Comparison of ENCODE assay signal across 14 cellular contexts in genomic region chr3:25587526-25587925, GRCh38.
DNase-seq lines count a peak whose midpoint lies in the region; ATAC-seq and TF ChIP-seq lines count a peak whose summit lies in the region.
"Had no signal": no experiment of that assay in that cellular context is flagged by ENCODE, and none has a peak within 500 bp of the region (broad histone marks: within the 10 kb centered on the region; RNA-seq: fewer than 3 reads in every experiment).

No MANE protein-coding gene starts in this region.

- H3K27ac ChIP-seq in smooth muscle cell (ENCODE audit: low read depth) (peak overlapping the region; percentile 77), Peyer's patch (no peak overlapping the region), thyroid gland (no peak overlapping the region)

- no peaks in the 10 kb centered on the region for H3K27me3 ChIP-seq in smooth muscle cell (ENCODE audit: low read depth)
- H3K27me3 ChIP-seq in Peyer's patch = no peaks in the 10 kb centered on the region
- no peaks in the 10 kb centered on the region for H3K27me3 ChIP-seq in thyroid gland

- H3F3A ChIP-seq in smooth muscle cell (ENCODE audit: low read depth) = peaks cover 29% of the 10 kb centered on the region

- TF ChIP-seq CTCF in smooth muscle cell (IDR thresholded peaks at IDR 0.05; ENCODE audit: borderline replicate concordance, insufficient read depth, poor library complexity, severe bottlenecking) (no peak), Peyer's patch (IDR thresholded peaks at IDR 0.05) (no peak), thyroid gland (IDR thresholded peaks at IDR 0.05) (no peak)

- H3K9me3 Mint-ChIP-seq in central memory CD8-positive, alpha-beta T cell = no peaks in the 10 kb centered on the region

- no peaks in the 10 kb centered on the region for H4K20me1 ChIP-seq in smooth muscle cell (ENCODE audit: low read depth)

- no peak overlapping the region for H3K4me3 Mint-ChIP-seq in central memory CD8-positive, alpha-beta T cell
- H3K4me3 Mint-ChIP-seq: CD8-positive, alpha-beta memory T cell had no signal

- H3K27me3 Mint-ChIP-seq in central memory CD8-positive, alpha-beta T cell = peaks cover 23% of the 10 kb centered on the region

- peak overlapping the region; percentile 21 for H3K27ac Mint-ChIP-seq in central memory CD8-positive, alpha-beta T cell (ENCODE audit: low read depth)
- H3K27ac Mint-ChIP-seq: CD8-positive, alpha-beta memory T cell had no signal

- WGBS in smooth muscle cell (ENCODE audit: low lambda C conversion rate) = 78% methylated on average over 5 of the region's 5 CpGs
- WGBS in thyroid gland, 2 donors = 79 to 87% methylated on average over 5 of the region's 5 CpGs

- no peaks in the 10 kb centered on the region for H3K4me1 Mint-ChIP-seq in central memory CD8-positive, alpha-beta T cell
- H3K4me1 Mint-ChIP-seq: CD8-positive, alpha-beta memory T cell had no signal

- no peak overlapping the region for H3K9ac ChIP-seq in smooth muscle cell (ENCODE audit: low read depth)

- intact Hi-C loops in thyroid gland (cut with DNase I) = loop anchor here (10.0 kb wide), 1 partner anchor 563 kb away; no protein-coding TSS in a partner anchor

- H3K4me3 ChIP-seq in smooth muscle cell = no peak overlapping the region
- no peak overlapping the region for H3K4me3 ChIP-seq in Peyer's patch
- no peak overlapping the region for H3K4me3 ChIP-seq in thyroid gland (replicated peaks in 1 of 3)

- H3K36me3 ChIP-seq in smooth muscle cell (ENCODE audit: low read depth) (no peaks in the 10 kb centered on the region), Peyer's patch (no peaks in the 10 kb centered on the region), thyroid gland (no peaks in the 10 kb centered on the region)

- H3K36me3 Mint-ChIP-seq in central memory CD8-positive, alpha-beta T cell (ENCODE audit: insufficient read depth) = no peaks in the 10 kb centered on the region
- H3K36me3 Mint-ChIP-seq: CD8-positive, alpha-beta memory T cell had no signal

- H3K4me2 ChIP-seq in smooth muscle cell = no peak overlapping the region

- H3K9me3 ChIP-seq in smooth muscle cell (replicated peaks; ENCODE audit: low read depth) (no peaks in the 10 kb centered on the region), Peyer's patch (no peaks in the 10 kb centered on the region), thyroid gland (no peaks in the 10 kb centered on the region)

- DNase-seq in amniotic epithelial cell (ENCODE audit: low read depth) (peak; percentile 72), iris pigment epithelial cell (ENCODE audit: low read depth) (peak; percentile 77), smooth muscle cell (lab: John Stamatoyannopoulos, UW; ENCODE audit: unreplicated experiment) (no peak), Peyer's patch (no peak), thyroid gland (no peak), DMS153 (lab: John Stamatoyannopoulos, UW) (no peak)
- no peak for DNase-seq in central memory CD8-positive, alpha-beta T cell (ENCODE audit: low spot score in 2 of 2)
- DNase-seq: CD8-positive, alpha-beta memory T cell; DMS 273 treated with DMSO at 0.1 percent for 48 hours; H7; Karpas-422; NCI-H2029; NCI-H510A had no signal

- peaks cover 6% of the 10 kb centered on the region for H3K79me2 ChIP-seq in smooth muscle cell (ENCODE audit: low read depth)

- no peak overlapping the region for H2AFZ ChIP-seq in smooth muscle cell (ENCODE audit: low read depth)

- H3K4me1 ChIP-seq in smooth muscle cell (ENCODE audit: low read depth) (peaks cover 6% of the 10 kb centered on the region), Peyer's patch (no peaks in the 10 kb centered on the region), thyroid gland (peaks cover 6% of the 10 kb centered on the region in 2 donors)

- ATAC-seq in central memory CD8-positive, alpha-beta T cell (replicated peaks; ENCODE audit: extremely low read depth, poor library complexity, severe bottlenecking) = no peak
- ATAC-seq: Panc1 had no signal

- TF ChIP-seq POLR2A in Peyer's patch (IDR thresholded peaks at IDR 0.05) = no peak
- no peak for TF ChIP-seq POLR2A in thyroid gland (IDR thresholded peaks at IDR 0.05)

Comparison
In these comparisons a context has a peak if more than half of its experiments do, and no peak if none do; other contexts are left out.
1. DNase-seq: peak in amniotic epithelial cell (single experiment) and iris pigment epithelial cell (single experiment); none in central memory CD8-positive, alpha-beta T cell (0 of 2), smooth muscle cell (single experiment), Peyer's patch (0 of 3), thyroid gland (0 of 2) and DMS153 (single experiment).